ENCODE assay signal across 8 cellular contexts in genomic region chr1:2555634-2556276, GRCh38. TPM values are rescaled to one million over a fixed set of nuclear protein-coding genes. Genes with fewer than 3 reads are reported as not detected.
A peak's percentile ranks its signal among the peaks of the same experiment; 100 is the strongest.
DNase-seq lines count a peak whose midpoint lies in the region; ATAC-seq and TF ChIP-seq lines count a peak whose summit lies in the region.

No MANE protein-coding gene starts in this region.

- TF ChIP-seq CTCF in activated B cell treated with CpG ODN at 0.5 μM for 24 hours (IDR thresholded peaks at IDR 0.05) (no peak), choroid plexus epithelial cell (conservative IDR thresholded peaks at IDR 0.05; ENCODE audit: low read depth, low read length) (no peak)

- H3K27me3 Mint-ChIP-seq in activated B cell treated with CpG ODN at 0.5 μM for 24 hours: no peaks in the 10 kb centered on the region

- POLR2A ChIA-PET in activated B cell treated with CpG ODN at 0.5 μM for 24 hours (lab: Charles Lee): interaction anchor here (0.5 to 5.6 kb wide), 20 partner anchors 9 to 368 kb away, joined by 3 to 224 read pairs (median 4); partner anchors contain the start of genes FAAP20, HES5, MORN1 and PANK4

- peak; percentile 65 for ATAC-seq in activated B cell treated with CpG ODN at 0.5 μM for 24 hours (ENCODE audit: low read depth)
- ATAC-seq in stimulated activated naive CD8-positive, alpha-beta T cell treated with anti-CD3 and anti-CD28 coated beads, Interleukin-15, Interleukin-2, amounts not matched to agents 100 U/mL and 50 U/mL, for 24 hours: peak; percentile 71
- no peak for ATAC-seq in GM19463 (IDR thresholded peaks at IDR 0.05; ENCODE audit: unreplicated experiment)

- peak overlapping the region; percentile 82 for H3K4me3 ChIP-seq in ACC112 (ENCODE audit: low read depth, low read length)
- peak overlapping the region; percentile 69 for H3K4me3 ChIP-seq in choroid plexus epithelial cell (ENCODE audit: low read depth, low read length)

- H3K27me3 ChIP-seq in ACC112 (ENCODE audit: insufficient read depth, low read length): no peaks in the 10 kb centered on the region

- peak overlapping the region; percentile 96 for H3K27ac Mint-ChIP-seq in activated B cell treated with CpG ODN at 0.5 μM for 24 hours

- peak overlapping the region; percentile 54; the same call in 1 of the 2 replicates for H3K27ac ChIP-seq in ACC112 (ENCODE audit: low read depth, low read length)

- peak; percentile 3 for DNase-seq in HS-5 (ENCODE audit: low read depth)
- peak; percentile 74 for DNase-seq in activated B cell treated with CpG ODN at 0.5 μM for 24 hours
- peak; percentile 71 for DNase-seq in choroid plexus epithelial cell (ENCODE audit: low read depth)
- peak; percentile 28 for DNase-seq in midbrain (lab: John Stamatoyannopoulos, UW)
- peak; percentile 88 for DNase-seq in stimulated activated naive CD8-positive, alpha-beta T cell treated with anti-CD3 and anti-CD28 coated beads, Interleukin-15, Interleukin-2, amounts not matched to agents 100 U/mL and 50 U/mL, for 24 hours

- H3K4me3 Mint-ChIP-seq in activated B cell treated with CpG ODN at 0.5 μM for 24 hours: peak overlapping the region; percentile 95

- no peaks in the 10 kb centered on the region for H3K79me2 ChIP-seq in ACC112 (ENCODE audit: control insufficient read depth, insufficient read depth, low read length, unreplicated experiment)

- CTCF ChIA-PET in activated B cell treated with CpG ODN at 0.5 μM for 24 hours (lab: Charles Lee): interaction anchor here (0.9 to 2.9 kb wide), 5 partner anchors 9 to 361 kb away, joined by 4 to 39 read pairs (median 4); partner anchors contain the start of genes FAAP20 and PRXL2B

- in situ Hi-C loops in GM18951 (cut with MboI; ENCODE audit: low sequenced_read_pairs, unreplicated experiment): loop anchor here (25.0 kb wide), 1 partner anchor 368 kb away; the partner anchor contains the start of gene FAAP20

- H3K36me3 ChIP-seq in ACC112 (ENCODE audit: insufficient read depth, low read length): no peaks in the 10 kb centered on the region

- H3K36me3 Mint-ChIP-seq in activated B cell treated with CpG ODN at 0.5 μM for 24 hours (ENCODE audit: low read depth): peaks cover 25% of the 10 kb centered on the region

- no peaks in the 10 kb centered on the region for H3K9me3 Mint-ChIP-seq in activated B cell treated with CpG ODN at 0.5 μM for 24 hours

- H2AFZ ChIP-seq in ACC112 (ENCODE audit: low read length, unreplicated experiment): peak overlapping the region; percentile 84

- H3K4me1 Mint-ChIP-seq in activated B cell treated with CpG ODN at 0.5 μM for 24 hours: peaks cover 52% of the 10 kb centered on the region

- peak; percentile 59 for TF ChIP-seq POLR2A in GM18951 (IDR thresholded peaks at IDR 0.05; ENCODE audit: extremely low read depth, insufficient read depth, insufficient read length)

- peaks cover 9% of the 10 kb centered on the region for H3K4me1 ChIP-seq in ACC112 (ENCODE audit: control insufficient read depth, insufficient read depth, low read length, unreplicated experiment)

- intact Hi-C loops in activated B cell treated with CpG ODN at 0.5 μM for 24 hours (cut with micrococcal nuclease): loop anchor here (1.0 kb wide), 4 partner anchors 7 to 88 kb away; no protein-coding TSS in a partner anchor

RNA-seq across cellular contexts. Expression of gene TNFRSF14, which starts 0.4 kb away (rescaled TPM):
- total RNA-seq in activated B cell treated with CpG ODN at 0.5 μM for 24 hours: 140 and 148 TPM in 2 replicates

RNA-seq across cellular contexts. Expression of gene HES5, which starts 25.7 kb away (rescaled TPM):
- total RNA-seq in activated B cell treated with CpG ODN at 0.5 μM for 24 hours: not detected in 2 replicates

RNA-seq across cellular contexts. Expression of gene PANK4, which starts 29.4 kb away (rescaled TPM):
- total RNA-seq in activated B cell treated with CpG ODN at 0.5 μM for 24 hours: 43.1 and 54.0 TPM in 2 replicates

RNA-seq across cellular contexts. Expression of gene PRXL2B, which starts 30.8 kb away (rescaled TPM):
- total RNA-seq in activated B cell treated with CpG ODN at 0.5 μM for 24 hours: 12.6 and 13.5 TPM in 2 replicates

Comparison
In these comparisons a context has a peak if more than half of its experiments do, and no peak if none do; other contexts are left out.
1. DNase-seq: peak in every context shown above with its lines; median percentile 88 in stimulated activated naive CD8-positive, alpha-beta T cell treated with anti-CD3 and anti-CD28 coated beads, Interleukin-15, Interleukin-2, amounts not matched to agents 100 U/mL and 50 U/mL, for 24 hours; 74 in activated B cell treated with CpG ODN at 0.5 μM for 24 hours; 71 in choroid plexus epithelial cell; 28 in midbrain; 3 in HS-5.